In genomic region chr17:69969897-69970296, GRCh38 we compare ENCODE assay signal across 18 cellular contexts.
DNase-seq lines count a peak whose midpoint lies in the region; ATAC-seq, FAIRE-seq and TF ChIP-seq lines count a peak whose summit lies in the region.
"Had no signal": no experiment of that assay in that cellular context is flagged by ENCODE, and none has a peak within 500 bp of the region (broad histone marks: within the 10 kb centered on the region; RNA-seq: fewer than 3 reads in every experiment).

No MANE protein-coding gene starts in this region.

- H3K9ac ChIP-seq in PC-3 (ENCODE audit: low read length) (no peak overlapping the region), K562 (ENCODE audit: insufficient read depth in 1 of 2, low read depth in 2 of 2, low read length in 2 of 2) (no peak overlapping the region), neural progenitor cell (no peak overlapping the region)

- H3K9me1 ChIP-seq in K562 (ENCODE audit: control insufficient read depth, insufficient read depth, low read length) = no peaks in the 10 kb centered on the region

- no peak overlapping the region for H3K4me2 ChIP-seq in GM23338
- H3K4me2 ChIP-seq in PC-3 (ENCODE audit: low read length) = no peak overlapping the region
- H3K4me2 ChIP-seq in K562 (ENCODE audit: insufficient read depth, low read length) = no peak overlapping the region; the same call in 1 of the 2 replicates
- H3K4me2 ChIP-seq in neural progenitor cell = no peak overlapping the region

- no peaks in the 10 kb centered on the region for H3K4me1 Mint-ChIP-seq in GM23338
- H3K4me1 Mint-ChIP-seq in neural progenitor cell = no peaks in the 10 kb centered on the region
- H3K4me1 Mint-ChIP-seq: CD14-positive monocyte had no signal

- H3K27me3 ChIP-seq in GM23338 (ENCODE audit: insufficient read depth) (no peaks in the 10 kb centered on the region), PC-3 (ENCODE audit: low read length) (no peaks in the 10 kb centered on the region), K562 (ENCODE audit: control insufficient read depth in 2 of 2, insufficient read depth in 2 of 2, low read length in 2 of 2) (no peaks in the 10 kb centered on the region), neural progenitor cell (no peaks in the 10 kb centered on the region)

- TF ChIP-seq EP300 in K562 (IDR thresholded peaks at IDR 0.05; ENCODE audit: low read length) = no peak

- 18% methylated on average over 2 of the region's 2 CpGs for WGBS in K562 (ENCODE audit: insufficient coverage, low coverage, missing lambda C conversion rate)

- H3K79me2 ChIP-seq in GM23338 (replicated peaks; ENCODE audit: insufficient read depth) = no peaks in the 10 kb centered on the region
- H3K79me2 ChIP-seq in PC-3 (ENCODE audit: low read length) = no peaks in the 10 kb centered on the region
- no peaks in the 10 kb centered on the region for H3K79me2 ChIP-seq in K562 (ENCODE audit: control insufficient read depth, insufficient read depth, low read length)
- no peaks in the 10 kb centered on the region for H3K79me2 ChIP-seq in neural progenitor cell (ENCODE audit: low read depth)

- H3K9me3 ChIP-seq in PC-3 (ENCODE audit: low read length) = 0 out of 2 replicates have a peak, but pooled peaks cover 4% of the 10 kb centered on the region
- no peaks in the 10 kb centered on the region; the same call in 1 of the 2 replicates for H3K9me3 ChIP-seq in K562 (replicated peaks; ENCODE audit: control insufficient read depth, insufficient read depth, low read depth, low read length)
- no peaks in the 10 kb centered on the region for H3K9me3 ChIP-seq in neural progenitor cell (ENCODE audit: low read depth)

- no peak for TF ChIP-seq RAD21 in K562 (CRISPR knock-in tag; conservative IDR thresholded peaks at IDR 0.05 in 1 of 2, IDR thresholded peaks at IDR 0.05 in 1 of 2)

- H3K4me1 ChIP-seq in GM23338 (ENCODE audit: insufficient read depth) (no peaks in the 10 kb centered on the region), PC-3 (ENCODE audit: insufficient read depth, low read length) (no peaks in the 10 kb centered on the region), K562 (replicated peaks in 1 of 2; ENCODE audit: control insufficient read depth in 2 of 2, insufficient read depth in 2 of 2, low read length in 2 of 2) (no peaks in the 10 kb centered on the region; a peak in 1 of 5 replicates), neural progenitor cell (no peaks in the 10 kb centered on the region)

- BruUV-seq in PC-3 (replicated peaks; lab: Mats Ljungman, UMichigan) = no TSS peak
- BruUV-seq in K562 (replicated peaks; lab: Mats Ljungman, UMichigan) = no TSS peak

- H3K9me2 ChIP-seq in GM23338 (ENCODE audit: insufficient read depth) (no peaks in the 10 kb centered on the region), PC-3 (replicated peaks; ENCODE audit: low read length) (no peaks in the 10 kb centered on the region)

- H4K20me1 ChIP-seq in GM23338 (replicated peaks; ENCODE audit: insufficient read depth) = no peaks in the 10 kb centered on the region
- H4K20me1 ChIP-seq in PC-3 (ENCODE audit: low read length) = no peaks in the 10 kb centered on the region
- H4K20me1 ChIP-seq in K562 (replicated peaks; ENCODE audit: control insufficient read depth, insufficient read depth, low read length) = no peaks in the 10 kb centered on the region
- no peaks in the 10 kb centered on the region for H4K20me1 ChIP-seq in neural progenitor cell (ENCODE audit: low read depth)

- CTCF ChIA-PET in PC-3 (lab: Charles Lee) (no interaction called here), K562 (lab: Yijun Ruan, JAX; ENCODE audit: low intra/inter-chr PET ratio) (no interaction called here)

- ATAC-seq in GM23338 (no peak), PC-3 (no peak), K562 (no peak), GM19463 (IDR thresholded peaks at IDR 0.05; ENCODE audit: unreplicated experiment) (no peak)
- ATAC-seq: CD8-positive, alpha-beta T cell; HCT116 had no signal

- H3K36me3 Mint-ChIP-seq in GM23338 (ENCODE audit: low read depth) (no peaks in the 10 kb centered on the region), neural progenitor cell (no peaks in the 10 kb centered on the region)
- H3K36me3 Mint-ChIP-seq: CD14-positive monocyte; CD8-positive, alpha-beta T cell had no signal

- H3K4me3 ChIP-seq in GM23338 = no peak overlapping the region
- no peak overlapping the region for H3K4me3 ChIP-seq in PC-3 (ENCODE audit: low read length)
- H3K4me3 ChIP-seq in K562 = no peak overlapping the region
- H3K4me3 ChIP-seq in neural progenitor cell = no peak overlapping the region

- no peak for TF ChIP-seq CTCF in GM23338 (conservative IDR thresholded peaks at IDR 0.05; ENCODE audit: low read depth in 2 of 2)
- TF ChIP-seq CTCF in PC-3 (conservative IDR thresholded peaks at IDR 0.05; ENCODE audit: low read depth, low read length) = no peak
- TF ChIP-seq CTCF in K562 (IDR thresholded peaks at IDR 0.05 in 2 of 3, conservative IDR thresholded peaks at IDR 0.05 in 1 of 3; ENCODE audit: insufficient read depth in 2 of 3, low read depth in 1 of 3, low read length in 3 of 3) = no peak
- no peak for TF ChIP-seq CTCF in neural progenitor cell (IDR thresholded peaks at IDR 0.05)

- H3K27me3 Mint-ChIP-seq in GM23338 (ENCODE audit: insufficient read depth, low read depth, poor library complexity) (no peaks in the 10 kb centered on the region), neural progenitor cell (ENCODE audit: insufficient read depth, low read depth) (no peaks in the 10 kb centered on the region)

- H3K27ac Mint-ChIP-seq in GM23338 (peak overlapping the region; percentile 74), neural progenitor cell (no peak overlapping the region)
- H3K27ac Mint-ChIP-seq: CD14-positive monocyte; CD8-positive, alpha-beta T cell had no signal

- H2AFZ ChIP-seq in GM23338 (peak overlapping the region; percentile 82; the same call in 1 of the 2 replicates), PC-3 (ENCODE audit: low read length) (0 out of 2 replicates have a peak overlapping the region, but pooled peaks have one; percentile 5), K562 (ENCODE audit: low read depth, low read length) (no peak overlapping the region), neural progenitor cell (replicated peaks) (peak overlapping the region; percentile 75)

- DNase-seq in GM23338 (ENCODE audit: low spot score) = no peak
- DNase-seq in PC-3 = no peak
- DNase-seq in K562 (ENCODE audit: extremely low read depth in 1 of 4, low spot score in 3 of 4) = peak in 1 of 4 experiments; percentile 9
- no peak for DNase-seq in neural progenitor cell (ENCODE audit: low spot score)
- DNase-seq in RCC 7860 (ENCODE audit: low spot score) = no peak
- DNase-seq in effector CD8-positive, alpha-beta T cell (lab: John Stamatoyannopoulos, UW) = no peak
- DNase-seq: CD8-positive, alpha-beta T cell; COR-L47; DMS153; DMS79 treated with DMSO at 0.1 percent for 48 hours; EL had no signal

- H3K4me3 Mint-ChIP-seq in GM23338 (no peak overlapping the region), neural progenitor cell (no peak overlapping the region)
- H3K4me3 Mint-ChIP-seq: CD14-positive monocyte; CD8-positive, alpha-beta T cell had no signal

- H3K27ac ChIP-seq in GM23338 (ENCODE audit: low read depth) = no peak overlapping the region
- no peak overlapping the region for H3K27ac ChIP-seq in PC-3 (ENCODE audit: low read length)
- peak overlapping the region; percentile 20; the same call in 1 of the 3 replicates for H3K27ac ChIP-seq in K562 (ENCODE audit: extremely low read depth, low read depth, low read length)
- H3K27ac ChIP-seq in neural progenitor cell = no peak overlapping the region

- H3K36me3 ChIP-seq in GM23338 (ENCODE audit: insufficient read depth) (no peaks in the 10 kb centered on the region), PC-3 (ENCODE audit: low read depth, low read length) (no peaks in the 10 kb centered on the region), K562 (ENCODE audit: control insufficient read depth, insufficient read depth, low read length) (no peaks in the 10 kb centered on the region), neural progenitor cell (no peaks in the 10 kb centered on the region)

- POLR2A ChIA-PET in PC-3 (lab: Charles Lee; ENCODE audit: unreplicated experiment) (no interaction called here), K562 (lab: Yijun Ruan, JAX) (no interaction called here)

- FAIRE-seq in K562 (lab: Jason Lieb, UNC) (no peak), RCC 7860 (lab: Jason Lieb, UNC) (no peak)
- FAIRE-seq: D721Med, G401.6, GM12891, H54 had no signal

- in situ Hi-C loops in K562 (cut with MboI) = no loop called here

- H3K9me3 Mint-ChIP-seq in GM23338 (peaks cover 7% of the 10 kb centered on the region; the same call in 2 of the 3 replicates), neural progenitor cell (peaks cover 11% of the 10 kb centered on the region)

- no peaks in the 10 kb centered on the region for H3F3A ChIP-seq in GM23338 (replicated peaks; ENCODE audit: low read depth)
- H3F3A ChIP-seq in PC-3 (ENCODE audit: low read length, unreplicated experiment) = no peaks in the 10 kb centered on the region
- H3F3A ChIP-seq in neural progenitor cell (ENCODE audit: low read depth) = no peaks in the 10 kb centered on the region

- TF ChIP-seq POLR2A in K562 (conservative IDR thresholded peaks at IDR 0.05) = no peak

- intact Hi-C loops in PC-3 (cut with micrococcal nuclease) (loop anchor here (10.0 kb wide), 1 partner anchor 365 kb away; no protein-coding TSS in a partner anchor), K562 (cut with micrococcal nuclease) (no loop called here)

TF ChIP-seq in GM23338, 12 proteins besides CTCF, POLR2A, EP300 and RAD21:
- TF ChIP-seq JUNB (IDR thresholded peaks at IDR 0.05; ENCODE audit: unreplicated experiment) = no peak
- no peak for TF ChIP-seq ETS1 (IDR thresholded peaks at IDR 0.05)

TF ChIP-seq in K562, 482 proteins besides CTCF, POLR2A, EP300 and RAD21 (continues in another document):
- TF ChIP-seq HDAC3 (IDR thresholded peaks at IDR 0.05; ENCODE audit: borderline replicate concordance, partially characterized antibody) = no peak
- TF ChIP-seq ATF3 (IDR thresholded peaks at IDR 0.05) = no peak
- TF ChIP-seq ATF3 (CRISPR knock-in tag; conservative IDR thresholded peaks at IDR 0.05) = no peak
- TF ChIP-seq NFE2 (IDR thresholded peaks at IDR 0.05; ENCODE audit: low read depth) = peak; percentile 54; the same call in 1 of the 2 replicates
- peak; percentile 5; the same call in 1 of the 2 replicates for TF ChIP-seq MAFF (IDR thresholded peaks at IDR 0.05; ENCODE audit: low read length)
